Comparison of ENCODE assay signal across 22 cellular contexts in the genomic region with DNA sequence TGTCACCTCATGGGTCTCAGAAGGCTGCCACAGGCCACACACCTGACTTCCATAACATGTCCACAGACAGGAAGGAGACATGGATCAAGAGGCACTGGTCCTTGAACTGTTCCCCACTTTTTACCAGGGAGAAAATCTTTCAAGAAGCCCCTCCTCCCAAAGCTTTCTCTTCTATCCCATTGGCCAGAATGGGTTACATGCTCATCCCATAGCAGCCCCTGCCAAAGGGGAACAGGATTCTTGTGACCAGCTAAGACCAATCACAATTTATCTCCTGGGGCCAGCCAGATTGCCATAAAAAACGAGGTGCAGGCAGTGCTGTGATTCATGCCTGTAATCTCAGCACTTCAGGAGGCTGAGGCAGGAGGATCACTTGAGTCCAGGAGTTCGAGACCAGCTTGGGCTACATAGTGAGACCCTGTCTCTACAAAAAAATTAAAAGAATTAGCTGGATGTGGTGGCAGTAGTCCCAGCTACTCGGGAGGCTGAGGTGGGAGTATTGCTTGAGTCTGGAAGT.
"Had no signal": no experiment of that assay in that cellular context is flagged by ENCODE, and none has a peak within 500 bp of the region (broad histone marks: within the 10 kb centered on the region; RNA-seq: fewer than 3 reads in every experiment).

No MANE protein-coding gene starts in this region.

- DNase-seq: activated CD4-positive, alpha-beta memory T cell treated with anti-CD3 and anti-CD28 coated beads, Interleukin-2, amount 10 ng/mL, durations not matched to agents 7 days and 5 days; activated CD4-positive, alpha-beta T cell treated with anti-CD3 and anti-CD28 coated beads for 48 hours; activated CD8-positive, alpha-beta memory T cell treated with anti-CD3 and anti-CD28 coated beads, Interleukin-2, amount 50 U/mL, for 48 hours; activated gamma-delta T cell; activated naive CD4-positive, alpha-beta T cell treated with anti-CD3 and anti-CD28 coated beads, Interleukin-2, amount 10 ng/mL, durations not matched to agents 7 days and 5 days; activated T-cell treated with anti-CD3 and anti-CD28 coated beads, Interleukin-2, amount 50 U/mL, for 24 hours; caudate nucleus; endodermal cell; foreskin fibroblast; hippocampal formation; naive B cell; nephron progenitor cell; pancreas; psoas muscle; stimulated activated naive CD4-positive, alpha-beta T cell; T-helper 1 cell; transverse colon had no signal

- H3K9me3 Mint-ChIP-seq: activated CD4-positive, alpha-beta memory T cell treated with anti-CD3 and anti-CD28 coated beads, Interleukin-2, amount 10 ng/mL, durations not matched to agents 7 days and 5 days; activated naive CD4-positive, alpha-beta T cell treated with anti-CD3 and anti-CD28 coated beads, Interleukin-2, amount 10 ng/mL, durations not matched to agents 7 days and 5 days; activated naive CD8-positive, alpha-beta T cell treated with anti-CD3 and anti-CD28 coated beads, Interleukin-2, amount 10 ng/mL, durations not matched to agents 7 days and 5 days; activated T-cell treated with anti-CD3 and anti-CD28 coated beads, Interleukin-2, amount 50 U/mL, for 24 hours; dendritic cell treated with granulocyte-macrophage colony-stimulating factor and Interleukin-4, amounts not matched to agents 40 ng/mL and 50 ng/mL, for 4 days; endodermal cell; mesothelial cell of epicardium; nephron progenitor cell; T-helper 2 cell treated with Interferon-gamma antibody and Interleukin-4, amounts not matched to agents 5 μg/mL and 100 μg/mL, for 36 hours had no signal

- H3K9me3 ChIP-seq: pancreas, psoas muscle, suprapubic skin, transverse colon had no signal

- H3K36me3 ChIP-seq: pancreas, suprapubic skin, transverse colon had no signal

- H3K27me3 Mint-ChIP-seq: activated T-cell treated with anti-CD3 and anti-CD28 coated beads, Interleukin-2, amount 50 U/mL, for 24 hours had no signal

- H3K27me3 ChIP-seq: pancreas, suprapubic skin, transverse colon had no signal

- H3K4me3 Mint-ChIP-seq: activated CD4-positive, alpha-beta memory T cell treated with anti-CD3 and anti-CD28 coated beads, Interleukin-2, amount 10 ng/mL, durations not matched to agents 7 days and 5 days; activated naive CD4-positive, alpha-beta T cell treated with anti-CD3 and anti-CD28 coated beads, Interleukin-2, amount 10 ng/mL, durations not matched to agents 7 days and 5 days; activated naive CD8-positive, alpha-beta T cell treated with anti-CD3 and anti-CD28 coated beads, Interleukin-2, amount 10 ng/mL, durations not matched to agents 7 days and 5 days; activated T-cell treated with anti-CD3 and anti-CD28 coated beads, Interleukin-2, amount 50 U/mL, for 24 hours; dendritic cell treated with granulocyte-macrophage colony-stimulating factor and Interleukin-4, amounts not matched to agents 40 ng/mL and 50 ng/mL, for 4 days; endodermal cell; mesothelial cell of epicardium; naive B cell; nephron progenitor cell; T-helper 2 cell treated with Interferon-gamma antibody and Interleukin-4, amounts not matched to agents 5 μg/mL and 100 μg/mL, for 36 hours had no signal

- H3K27ac ChIP-seq: pancreas, psoas muscle, suprapubic skin, transverse colon had no signal

- H3K4me3 ChIP-seq: psoas muscle, suprapubic skin, transverse colon had no signal

- H3K4me1 Mint-ChIP-seq: activated naive CD4-positive, alpha-beta T cell treated with anti-CD3 and anti-CD28 coated beads, Interleukin-2, amount 10 ng/mL, durations not matched to agents 7 days and 5 days; endodermal cell had no signal

- H3K27ac Mint-ChIP-seq: activated CD4-positive, alpha-beta memory T cell treated with anti-CD3 and anti-CD28 coated beads, Interleukin-2, amount 10 ng/mL, durations not matched to agents 7 days and 5 days; activated naive CD4-positive, alpha-beta T cell treated with anti-CD3 and anti-CD28 coated beads, Interleukin-2, amount 10 ng/mL, durations not matched to agents 7 days and 5 days; activated naive CD8-positive, alpha-beta T cell treated with anti-CD3 and anti-CD28 coated beads, Interleukin-2, amount 10 ng/mL, durations not matched to agents 7 days and 5 days; activated T-cell treated with anti-CD3 and anti-CD28 coated beads, Interleukin-2, amount 50 U/mL, for 24 hours; dendritic cell treated with granulocyte-macrophage colony-stimulating factor and Interleukin-4, amounts not matched to agents 40 ng/mL and 50 ng/mL, for 4 days; endodermal cell; mesothelial cell of epicardium; naive B cell; T-helper 2 cell treated with Interferon-gamma antibody and Interleukin-4, amounts not matched to agents 5 μg/mL and 100 μg/mL, for 36 hours had no signal

- H3K4me1 ChIP-seq: pancreas had no signal

- H3K36me3 Mint-ChIP-seq: activated naive CD4-positive, alpha-beta T cell treated with anti-CD3 and anti-CD28 coated beads, Interleukin-2, amount 10 ng/mL, durations not matched to agents 7 days and 5 days; activated naive CD8-positive, alpha-beta T cell treated with anti-CD3 and anti-CD28 coated beads, Interleukin-2, amount 10 ng/mL, durations not matched to agents 7 days and 5 days; mesothelial cell of epicardium; naive B cell had no signal
